In the genomic region with DNA sequence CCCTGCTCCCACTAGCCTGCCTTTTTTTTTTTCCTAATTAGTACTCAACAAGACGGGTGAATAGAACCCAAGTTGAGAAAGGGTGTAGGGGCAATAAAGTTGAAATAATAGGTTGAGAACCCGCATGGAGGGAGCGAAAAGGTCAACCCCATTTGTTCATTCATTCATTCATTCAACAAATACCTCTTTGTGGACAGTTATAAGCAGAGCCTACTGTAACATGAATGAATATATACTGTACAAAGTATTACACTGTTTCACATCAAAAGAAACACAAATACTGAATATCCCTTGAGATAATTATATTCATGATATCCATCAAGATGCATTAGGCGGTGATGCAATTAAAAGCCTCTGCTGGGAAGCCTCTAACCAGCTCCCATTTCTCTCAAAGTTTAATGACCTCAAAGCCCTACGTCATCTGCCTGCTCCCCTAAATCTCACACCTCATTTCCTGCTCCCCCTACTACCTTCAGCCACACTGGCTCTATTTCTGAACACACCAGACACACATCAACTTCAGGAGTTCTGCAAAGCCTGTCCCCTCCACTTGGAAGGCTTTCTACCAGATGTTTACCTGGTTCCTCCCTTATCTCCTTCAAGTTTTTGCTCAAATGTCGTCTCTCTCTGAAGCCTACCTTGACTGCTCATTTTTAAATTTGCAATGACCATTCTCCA, we compare ENCODE assay signal across 11 cellular contexts. TPM values are rescaled to one million over a fixed set of nuclear protein-coding genes. Genes with fewer than 3 reads are reported as not detected.
A peak's percentile ranks its signal among the peaks of the same experiment; 100 is the strongest.
DNase-seq lines count a peak whose midpoint lies in the region; ATAC-seq, FAIRE-seq and TF ChIP-seq lines count a peak whose summit lies in the region.
"Had no signal": no experiment of that assay in that cellular context is flagged by ENCODE, and none has a peak within 500 bp of the region (broad histone marks: within the 10 kb centered on the region; RNA-seq: fewer than 3 reads in every experiment).

No MANE protein-coding gene starts in this region.

- no peak for DNase-seq in activated T-cell treated with anti-CD3 and anti-CD28 coated beads, Interleukin-2, amount 50 U/mL, for 4 hours
- DNase-seq in activated T-cell treated with anti-CD3 and anti-CD28 coated beads, Interleukin-2, amount 50 U/mL, for 48 hours = no peak
- DNase-seq in activated CD8-positive, alpha-beta T cell treated with anti-CD3 and anti-CD28 coated beads, Interleukin-2, amount 10 ng/mL, durations not matched to agents 7 days and 5 days = no peak
- DNase-seq in keratinocyte (ENCODE audit: low read depth, low spot score) (no peak), T1000 (lab: John Stamatoyannopoulos, UW) (no peak), ovary (no peak), GM10266 (ENCODE audit: extremely low spot score) (no peak)
- no peak for DNase-seq in stimulated activated effector memory CD8-positive, alpha-beta T cell treated with anti-CD3 and anti-CD28 coated beads, Interleukin-12 subunit alpha, Interleukin-12 subunit beta, amount 100 ng/mL, for 72 hours (ENCODE audit: low spot score in 2 of 2)
- DNase-seq: aorta had no signal

- H3K36me3 ChIP-seq in keratinocyte (ENCODE audit: control insufficient read depth in 2 of 2, extremely low read depth in 1 of 2, insufficient read depth in 2 of 2, low read length in 2 of 2) (no peaks in the 10 kb centered on the region), ovary (no peaks in the 10 kb centered on the region)
- H3K36me3 ChIP-seq: HAP-1 had no signal

- H3K27ac Mint-ChIP-seq in activated CD8-positive, alpha-beta T cell treated with anti-CD3 and anti-CD28 coated beads, Interleukin-2, amount 10 ng/mL, durations not matched to agents 7 days and 5 days = peak overlapping the region; percentile 95
- H3K27ac Mint-ChIP-seq in stimulated activated effector memory CD8-positive, alpha-beta T cell treated with anti-CD3 and anti-CD28 coated beads, Interleukin-12 subunit alpha, Interleukin-12 subunit beta, amount 100 ng/mL, for 72 hours = peak overlapping the region; percentile 93

- POLR2A ChIA-PET in activated CD8-positive, alpha-beta T cell treated with anti-CD3 and anti-CD28 coated beads, Interleukin-2, amount 10 ng/mL, durations not matched to agents 7 days and 5 days (lab: Charles Lee) = interaction anchor here (1.3 to 1.7 kb wide), 3 partner anchors 8 to 29 kb away, joined by 4 to 8 read pairs (median 6); a partner anchor contains a TSS

- no peak overlapping the region for H3K27ac ChIP-seq in keratinocyte (ENCODE audit: control insufficient read depth, insufficient read depth, low read length)
- H3K27ac ChIP-seq in ovary = no peak overlapping the region
- H3K27ac ChIP-seq: foreskin keratinocyte had no signal

- no peaks in the 10 kb centered on the region for H3K36me3 Mint-ChIP-seq in activated T-cell treated with anti-CD3 and anti-CD28 coated beads, Interleukin-2, amount 50 U/mL, for 4 hours (ENCODE audit: insufficient read depth)
- peaks cover 11% of the 10 kb centered on the region for H3K36me3 Mint-ChIP-seq in activated CD8-positive, alpha-beta T cell treated with anti-CD3 and anti-CD28 coated beads, Interleukin-2, amount 10 ng/mL, durations not matched to agents 7 days and 5 days (ENCODE audit: low read depth)
- H3K36me3 Mint-ChIP-seq in stimulated activated effector memory CD8-positive, alpha-beta T cell treated with anti-CD3 and anti-CD28 coated beads, Interleukin-12 subunit alpha, Interleukin-12 subunit beta, amount 100 ng/mL, for 72 hours = peaks cover 16% of the 10 kb centered on the region

- WGBS in ovary, 3 donors = 51 to 53% (median 51%) methylated on average over 6 of the region's 6 CpGs

- H3K4me1 ChIP-seq in keratinocyte (ENCODE audit: control insufficient read depth, extremely low read depth, insufficient read depth, low read length) (peaks cover 20% of the 10 kb centered on the region), ovary (ENCODE audit: insufficient read depth) (peaks cover 2% of the 10 kb centered on the region)

- intact Hi-C loops in ovary (cut with DNase I) = no loop called here

- TF ChIP-seq CTCF in keratinocyte (optimal IDR thresholded peaks at IDR 0.05 in 1 of 3, IDR thresholded peaks at IDR 0.05 in 1 of 3, conservative IDR thresholded peaks at IDR 0.05 in 1 of 3; ENCODE audit: extremely low read depth in 1 of 3, insufficient read depth in 2 of 3, low read length in 3 of 3) (no peak), ovary (IDR thresholded peaks at IDR 0.05) (no peak), GM10266 (IDR thresholded peaks at IDR 0.05; ENCODE audit: control insufficient read depth, insufficient read depth, low read depth, missing control alignments) (no peak)

- no peak for TF ChIP-seq EP300 in ovary (IDR thresholded peaks at IDR 0.05)

- H4K20me1 ChIP-seq in keratinocyte (ENCODE audit: control insufficient read depth, extremely low read depth, insufficient read depth, low read length) = no peaks in the 10 kb centered on the region

- CTCF ChIA-PET in activated CD8-positive, alpha-beta T cell treated with anti-CD3 and anti-CD28 coated beads, Interleukin-2, amount 10 ng/mL, durations not matched to agents 7 days and 5 days (lab: Charles Lee) = interaction anchor here (2.5 to 5.5 kb wide), 2 partner anchors 15 to 16 kb away, joined by 9 to 33 read pairs; no protein-coding TSS in a partner anchor

- FAIRE-seq in keratinocyte (lab: Jason Lieb, UNC) = no peak

- no peak for TF ChIP-seq POLR2A in ovary (IDR thresholded peaks at IDR 0.05)

- H3K4me2 ChIP-seq in keratinocyte (ENCODE audit: control insufficient read depth, extremely low read depth, insufficient read depth, low read depth, low read length) = peak overlapping the region; percentile 100

- peak overlapping the region; percentile 99 for H3K4me3 Mint-ChIP-seq in activated T-cell treated with anti-CD3 and anti-CD28 coated beads, Interleukin-2, amount 50 U/mL, for 4 hours
- peak overlapping the region; percentile 99 for H3K4me3 Mint-ChIP-seq in activated CD8-positive, alpha-beta T cell treated with anti-CD3 and anti-CD28 coated beads, Interleukin-2, amount 10 ng/mL, durations not matched to agents 7 days and 5 days
- H3K4me3 Mint-ChIP-seq in stimulated activated effector memory CD8-positive, alpha-beta T cell treated with anti-CD3 and anti-CD28 coated beads, Interleukin-12 subunit alpha, Interleukin-12 subunit beta, amount 100 ng/mL, for 72 hours = peak overlapping the region; percentile 96

- H3K4me1 Mint-ChIP-seq in activated T-cell treated with anti-CD3 and anti-CD28 coated beads, Interleukin-2, amount 50 U/mL, for 4 hours (ENCODE audit: low read depth) = peaks cover 32% of the 10 kb centered on the region
- H3K4me1 Mint-ChIP-seq in activated CD8-positive, alpha-beta T cell treated with anti-CD3 and anti-CD28 coated beads, Interleukin-2, amount 10 ng/mL, durations not matched to agents 7 days and 5 days (ENCODE audit: low read depth) = peaks cover 41% of the 10 kb centered on the region
- H3K4me1 Mint-ChIP-seq in stimulated activated effector memory CD8-positive, alpha-beta T cell treated with anti-CD3 and anti-CD28 coated beads, Interleukin-12 subunit alpha, Interleukin-12 subunit beta, amount 100 ng/mL, for 72 hours = peaks cover 44% of the 10 kb centered on the region

- dilution Hi-C loops in keratinocyte (cut with MboI; ENCODE audit: extremely low pct_ligation_motif_present, low sequenced_read_pairs) = no loop called here

- no peaks in the 10 kb centered on the region for H3K9me1 ChIP-seq in keratinocyte (ENCODE audit: control insufficient read depth, extremely low read depth, insufficient read depth, low read length)

- H3K9me3 ChIP-seq in keratinocyte (ENCODE audit: control insufficient read depth, low read depth, low read length) = no peaks in the 10 kb centered on the region
- H3K9me3 ChIP-seq in ovary = no peaks in the 10 kb centered on the region
- H3K9me3 ChIP-seq: HAP-1 had no signal

- no peaks in the 10 kb centered on the region for H3K9me3 Mint-ChIP-seq in activated T-cell treated with anti-CD3 and anti-CD28 coated beads, Interleukin-2, amount 50 U/mL, for 4 hours
- H3K9me3 Mint-ChIP-seq in activated CD8-positive, alpha-beta T cell treated with anti-CD3 and anti-CD28 coated beads, Interleukin-2, amount 10 ng/mL, durations not matched to agents 7 days and 5 days (ENCODE audit: insufficient read depth) = no peaks in the 10 kb centered on the region
- H3K9me3 Mint-ChIP-seq in stimulated activated effector memory CD8-positive, alpha-beta T cell treated with anti-CD3 and anti-CD28 coated beads, Interleukin-12 subunit alpha, Interleukin-12 subunit beta, amount 100 ng/mL, for 72 hours = no peaks in the 10 kb centered on the region

- H3K27me3 ChIP-seq in keratinocyte (ENCODE audit: control insufficient read depth, extremely low read depth, insufficient read depth, low read length) = no peaks in the 10 kb centered on the region
- H3K27me3 ChIP-seq in ovary = no peaks in the 10 kb centered on the region
- H3K27me3 ChIP-seq: foreskin keratinocyte had no signal

- H3K4me3 ChIP-seq in keratinocyte (ENCODE audit: control insufficient read depth in 2 of 3, extremely low read depth in 1 of 3, insufficient read depth in 2 of 3, low read depth in 1 of 3, low read length in 3 of 3) = no peak overlapping the region
- no peak overlapping the region for H3K4me3 ChIP-seq in ovary

- H3K9ac ChIP-seq in keratinocyte (ENCODE audit: control insufficient read depth, extremely low read depth, insufficient read depth, low read length) = no peak overlapping the region

- peaks cover 2% of the 10 kb centered on the region for H3K27me3 Mint-ChIP-seq in activated T-cell treated with anti-CD3 and anti-CD28 coated beads, Interleukin-2, amount 50 U/mL, for 4 hours (ENCODE audit: low read depth)
- H3K27me3 Mint-ChIP-seq in activated CD8-positive, alpha-beta T cell treated with anti-CD3 and anti-CD28 coated beads, Interleukin-2, amount 10 ng/mL, durations not matched to agents 7 days and 5 days (ENCODE audit: low read depth) = peaks cover 5% of the 10 kb centered on the region

- H2AFZ ChIP-seq in keratinocyte (ENCODE audit: control insufficient read depth, low read length) = no peak overlapping the region

- peaks cover 34% of the 10 kb centered on the region for H3K79me2 ChIP-seq in keratinocyte (ENCODE audit: control insufficient read depth, insufficient read depth, low read length)

- ATAC-seq in activated T-cell treated with anti-CD3 and anti-CD28 coated beads, Interleukin-2, amount 50 U/mL, for 4 hours = no peak
- ATAC-seq in activated CD8-positive, alpha-beta T cell treated with anti-CD3 and anti-CD28 coated beads, Interleukin-2, amount 10 ng/mL, durations not matched to agents 7 days and 5 days = no peak
- ATAC-seq in stimulated activated effector memory CD8-positive, alpha-beta T cell treated with anti-CD3 and anti-CD28 coated beads, Interleukin-12 subunit alpha, Interleukin-12 subunit beta, amount 100 ng/mL, for 72 hours = no peak

RNA-seq across cellular contexts. Expression of a gene that starts 1.4 kb away (rescaled TPM):
- total RNA-seq in activated T-cell treated with anti-CD3 and anti-CD28 coated beads, Interleukin-2, amount 50 U/mL, for 4 hours = 10 to 100 TPM; 28.5 to 30.4 (median 29.7) TPM
- 10 to 100 TPM; 28.2 to 31.8 TPM for total RNA-seq in activated CD8-positive, alpha-beta T cell treated with anti-CD3 and anti-CD28 coated beads, Interleukin-2, amount 10 ng/mL, durations not matched to agents 7 days and 5 days
- polyA plus RNA-seq in keratinocyte = 24.5 to 28.1 TPM (median 27.9 TPM) in 3 replicates
- polyA plus RNA-seq in keratinocyte (2011; ENCODE audit: low read depth) = 15.7 TPM
- polyA plus RNA-seq in keratinocyte (2011; cell fraction: cytosol; rRNA removed) = 10.5 and 15.0 TPM in 2 replicates
- 56.1 and 56.3 TPM in 2 replicates for polyA plus RNA-seq in keratinocyte (2011; cell fraction: nucleus; rRNA removed)
- polyA plus RNA-seq in keratinocyte (2012; ENCODE audit: low replicate concordance) = 21.5 and 29.9 TPM in 2 replicates
- 47.7 to 84.9 TPM (median 70.4 TPM) in 3 replicates for polyA minus RNA-seq in keratinocyte
- 26.5 TPM for polyA minus RNA-seq in keratinocyte (2011; cell fraction: cytosol; rRNA and poly(A)+ RNA removed)
- polyA minus RNA-seq in keratinocyte (2011; cell fraction: nucleus; rRNA and poly(A)+ RNA removed) = 69.6 and 114 TPM in 2 replicates
- total RNA-seq in ovary = 10 to 100 TPM; 34.5 to 48.9 (median 46.1) TPM
- polyA plus RNA-seq in ovary = 10 to 100 TPM; 25.8 to 33.9 TPM

RNA-seq across cellular contexts. Expression of a gene that starts 29.2 kb away (rescaled TPM):
- total RNA-seq in activated T-cell treated with anti-CD3 and anti-CD28 coated beads, Interleukin-2, amount 50 U/mL, for 4 hours = 100 to 1,000 TPM; 121 to 174 (median 128) TPM
- total RNA-seq in activated CD8-positive, alpha-beta T cell treated with anti-CD3 and anti-CD28 coated beads, Interleukin-2, amount 10 ng/mL, durations not matched to agents 7 days and 5 days = 10 to 100 TPM; 70.2 to 72.1 TPM
- polyA plus RNA-seq in keratinocyte = 73.9 to 140 TPM (median 104 TPM) in 3 replicates
- 131 TPM for polyA plus RNA-seq in keratinocyte (2011; ENCODE audit: low read depth)
- 80.0 and 140 TPM in 2 replicates for polyA plus RNA-seq in keratinocyte (2011; cell fraction: cytosol; rRNA removed)
- polyA plus RNA-seq in keratinocyte (2011; cell fraction: nucleus; rRNA removed) = 88.1 and 123 TPM in 2 replicates
- polyA plus RNA-seq in keratinocyte (2012; ENCODE audit: low replicate concordance) = 70.7 and 98.6 TPM in 2 replicates
- 9.6 to 79.2 TPM (median 28.2 TPM) in 3 replicates for polyA minus RNA-seq in keratinocyte
- 45.5 TPM for polyA minus RNA-seq in keratinocyte (2011; cell fraction: cytosol; rRNA and poly(A)+ RNA removed)
- polyA minus RNA-seq in keratinocyte (2011; cell fraction: nucleus; rRNA and poly(A)+ RNA removed) = 26.5 and 57.1 TPM in 2 replicates
- 10 to 100 TPM; 36.5 to 80.1 (median 71.9) TPM for total RNA-seq in ovary
- polyA plus RNA-seq in ovary = 10 to 100 TPM; 57.6 to 67.4 TPM
